ENCODE assay signal across 1 cellular context in the genomic region with DNA sequence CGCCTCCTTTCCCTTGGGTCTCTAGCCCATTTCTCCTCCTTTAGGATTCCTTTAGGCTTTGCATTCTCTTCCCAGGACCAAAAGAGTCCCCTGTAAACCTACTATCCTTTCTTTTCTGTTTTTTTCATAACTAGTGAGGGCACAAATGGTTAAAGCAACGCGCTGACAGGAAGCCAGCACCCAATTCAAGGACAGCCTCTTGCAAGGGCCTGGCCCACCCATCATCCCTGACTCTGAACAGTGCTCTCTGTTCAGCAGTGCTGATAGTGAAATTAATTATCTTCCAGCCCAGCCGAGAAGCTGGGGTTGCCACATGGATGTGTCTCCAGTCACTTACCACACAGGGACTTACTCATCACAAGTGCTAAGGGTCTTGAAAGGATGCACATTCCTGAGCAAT.
TF ChIP-seq lines count a peak whose summit lies in the region.

No MANE protein-coding gene starts in this region.

TF ChIP-seq in WTC11, 78 proteins besides CTCF, POLR2A, EP300 and RAD21 (continued from another document):
- TF ChIP-seq, protein P1, sequence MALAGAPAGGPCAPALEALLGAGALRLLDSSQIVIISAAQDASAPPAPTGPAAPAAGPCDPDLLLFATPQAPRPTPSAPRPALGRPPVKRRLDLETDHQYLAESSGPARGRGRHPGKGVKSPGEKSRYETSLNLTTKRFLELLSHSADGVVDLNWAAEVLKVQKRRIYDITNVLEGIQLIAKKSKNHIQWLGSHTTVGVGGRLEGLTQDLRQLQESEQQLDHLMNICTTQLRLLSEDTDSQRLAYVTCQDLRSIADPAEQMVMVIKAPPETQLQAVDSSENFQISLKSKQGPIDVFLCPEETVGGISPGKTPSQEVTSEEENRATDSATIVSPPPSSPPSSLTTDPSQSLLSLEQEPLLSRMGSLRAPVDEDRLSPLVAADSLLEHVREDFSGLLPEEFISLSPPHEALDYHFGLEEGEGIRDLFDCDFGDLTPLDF (CRISPR knock-in tag; IDR thresholded peaks at IDR 0.05), result no peak
